In genomic region chr1:152001631-152002584, GRCh38 we compare ENCODE assay signal across 8 cellular contexts. TPM values are rescaled to one million over a fixed set of nuclear protein-coding genes. Genes with fewer than 3 reads are reported as not detected.
DNase-seq lines count a peak whose midpoint lies in the region; ATAC-seq and TF ChIP-seq lines count a peak whose summit lies in the region.

No MANE protein-coding gene starts in this region.

- peak; percentile 94 for DNase-seq in COLO829 (ENCODE audit: low spot score)
- DNase-seq in HuH-7 (ENCODE audit: low spot score) = peak; percentile 52
- DNase-seq in activated T-cell treated with anti-CD3 and anti-CD28 coated beads for 1 hour (ENCODE audit: low read depth) = peak; percentile 75
- peak; percentile 56 to 86 (median 70) for DNase-seq in naive thymus-derived CD8-positive, alpha-beta T cell
- peak; percentile 45 to 85 for DNase-seq in stimulated activated effector memory CD8-positive, alpha-beta T cell treated with anti-CD3 and anti-CD28 coated beads, Interleukin-12 subunit alpha, Interleukin-12 subunit beta, amount 100 ng/mL, for 72 hours (ENCODE audit: low spot score in 2 of 2)

- no peaks in the 10 kb centered on the region for H3K36me3 ChIP-seq in OCI-LY3 (replicated peaks; ENCODE audit: low read depth, low read length)
- H3K36me3 ChIP-seq in esophagus (ENCODE audit: control insufficient read depth in 2 of 2, insufficient read depth in 2 of 2, low read length in 1 of 2) = no peaks in the 10 kb centered on the region

- H3K4me3 ChIP-seq in OCI-LY3 (ENCODE audit: low read length) = no peak overlapping the region
- no peak overlapping the region for H3K4me3 ChIP-seq in esophagus (ENCODE audit: low read depth in 1 of 2, low read length in 2 of 2)

- H3K4me1 ChIP-seq in OCI-LY3 (ENCODE audit: low read length) = peaks cover 13% of the 10 kb centered on the region
- peaks cover 3 to 12% of the 10 kb centered on the region in 2 donors for H3K4me1 ChIP-seq in esophagus (ENCODE audit: control insufficient read depth in 2 of 2, insufficient read depth in 2 of 2, low read length in 1 of 2)

- H3K27me3 ChIP-seq in OCI-LY3 (ENCODE audit: low read depth, low read length) = peaks cover 40% of the 10 kb centered on the region
- no peaks in the 10 kb centered on the region for H3K27me3 ChIP-seq in esophagus (ENCODE audit: control insufficient read depth in 1 of 2, insufficient read depth in 2 of 2, low read length in 2 of 2)

- H3K27ac Mint-ChIP-seq in naive thymus-derived CD8-positive, alpha-beta T cell = no peak overlapping the region
- H3K27ac Mint-ChIP-seq in stimulated activated effector memory CD8-positive, alpha-beta T cell treated with anti-CD3 and anti-CD28 coated beads, Interleukin-12 subunit alpha, Interleukin-12 subunit beta, amount 100 ng/mL, for 72 hours = no peak overlapping the region

- peak overlapping the region; percentile 23; the same call in 1 of the 2 replicates for H3K4me2 ChIP-seq in OCI-LY3 (ENCODE audit: low read length)

- H3K9ac ChIP-seq in OCI-LY3 (ENCODE audit: low read length) = no peak overlapping the region

- peaks cover 2 to 18% (median 7%) of the 10 kb centered on the region in 5 donors for H3K27me3 Mint-ChIP-seq in naive thymus-derived CD8-positive, alpha-beta T cell

- ATAC-seq in naive thymus-derived CD8-positive, alpha-beta T cell = peak; percentile 77 to 81
- peak; percentile 75 for ATAC-seq in stimulated activated effector memory CD8-positive, alpha-beta T cell treated with anti-CD3 and anti-CD28 coated beads, Interleukin-12 subunit alpha, Interleukin-12 subunit beta, amount 100 ng/mL, for 72 hours
- ATAC-seq in HG03520 (IDR thresholded peaks at IDR 0.05; ENCODE audit: unreplicated experiment) = no peak

- H3K27ac ChIP-seq in OCI-LY3 (ENCODE audit: low read length) (no peak overlapping the region), esophagus (ENCODE audit: low read depth in 2 of 2, low read length in 1 of 2) (peak overlapping the region; percentile 82 to 88)

- peak; percentile 98 for TF ChIP-seq CTCF in OCI-LY3 (IDR thresholded peaks at IDR 0.05; ENCODE audit: low read depth, low read length)

- H3K4me3 Mint-ChIP-seq in naive thymus-derived CD8-positive, alpha-beta T cell = no peak overlapping the region
- H3K4me3 Mint-ChIP-seq in stimulated activated effector memory CD8-positive, alpha-beta T cell treated with anti-CD3 and anti-CD28 coated beads, Interleukin-12 subunit alpha, Interleukin-12 subunit beta, amount 100 ng/mL, for 72 hours = no peak overlapping the region

- no peak overlapping the region for H2AFZ ChIP-seq in OCI-LY3 (ENCODE audit: low read depth, low read length)

- H3K9me3 Mint-ChIP-seq in naive thymus-derived CD8-positive, alpha-beta T cell = no peaks in the 10 kb centered on the region
- no peaks in the 10 kb centered on the region for H3K9me3 Mint-ChIP-seq in stimulated activated effector memory CD8-positive, alpha-beta T cell treated with anti-CD3 and anti-CD28 coated beads, Interleukin-12 subunit alpha, Interleukin-12 subunit beta, amount 100 ng/mL, for 72 hours

- H3K4me1 Mint-ChIP-seq in naive thymus-derived CD8-positive, alpha-beta T cell = peaks cover 0 to 5% (median under 1%) of the 10 kb centered on the region in 4 donors
- peaks cover 17% of the 10 kb centered on the region for H3K4me1 Mint-ChIP-seq in stimulated activated effector memory CD8-positive, alpha-beta T cell treated with anti-CD3 and anti-CD28 coated beads, Interleukin-12 subunit alpha, Interleukin-12 subunit beta, amount 100 ng/mL, for 72 hours

- no peaks in the 10 kb centered on the region for H3K36me3 Mint-ChIP-seq in naive thymus-derived CD8-positive, alpha-beta T cell
- no peaks in the 10 kb centered on the region for H3K36me3 Mint-ChIP-seq in stimulated activated effector memory CD8-positive, alpha-beta T cell treated with anti-CD3 and anti-CD28 coated beads, Interleukin-12 subunit alpha, Interleukin-12 subunit beta, amount 100 ng/mL, for 72 hours

- H3K9me3 ChIP-seq in OCI-LY3 (ENCODE audit: insufficient read depth, low read length) (no peaks in the 10 kb centered on the region), esophagus (ENCODE audit: control insufficient read depth in 2 of 2, insufficient read depth in 1 of 2, low read depth in 1 of 2, low read length in 1 of 2) (no peaks in the 10 kb centered on the region)

- H3K79me2 ChIP-seq in OCI-LY3 (ENCODE audit: low read length) = no peaks in the 10 kb centered on the region

- POLR2A ChIA-PET in naive thymus-derived CD8-positive, alpha-beta T cell (lab: Charles Lee) = interaction anchor here (0.5 to 1.7 kb wide), 4 partner anchors 32 to 148 kb away, joined by 3 to 10 read pairs (median 6); no protein-coding TSS in a partner anchor

- H4K20me1 ChIP-seq in OCI-LY3 (ENCODE audit: insufficient read depth, low read length) = no peaks in the 10 kb centered on the region

- 62 to 66% methylated on average over 4 of the region's 4 CpGs for WGBS in esophagus, 2 donors

RNA-seq across cellular contexts. Expression of gene S100A10, which starts 8.2 kb away (rescaled TPM):
- 1,000 to 10,000 TPM; 1,247 to 2,455 TPM for polyA plus RNA-seq in esophagus
- total RNA-seq in naive thymus-derived CD8-positive, alpha-beta T cell = 100 to 1,000 TPM; 198 to 212 TPM
- 100 to 1,000 TPM; 629 to 783 (median 630) TPM for polyA plus RNA-seq in naive thymus-derived CD8-positive, alpha-beta T cell

RNA-seq across cellular contexts. Expression of gene S100A11, which starts 34.9 kb away (rescaled TPM):
- over 10,000 TPM in 1 of 2 donors, 1,000 to 10,000 TPM in 1; 5,583 to 11,944 TPM for polyA plus RNA-seq in esophagus
- 10 to 100 TPM; 88.6 to 95.4 TPM for total RNA-seq in naive thymus-derived CD8-positive, alpha-beta T cell
- polyA plus RNA-seq in naive thymus-derived CD8-positive, alpha-beta T cell = 100 to 1,000 TPM in 1 of 3 donors, 10 to 100 TPM in 2; 62.0 to 124 (median 74.6) TPM

Comparison
In these comparisons a context has a peak if more than half of its experiments do, and no peak if none do; other contexts are left out.
1. RNA of gene S100A11, which starts 34.9 kb away (polyA plus RNA-seq): 5,583 to 11,944 TPM in esophagus; 62.0 to 124 TPM in naive thymus-derived CD8-positive, alpha-beta T cell; every median in the first group is over 10 times any median in the second.
2. Peak in every context shown above with its lines, with median percentiles within 50 percentile points of each other: DNase-seq.